Comparison of ENCODE assay signal across 10 cellular contexts in the genomic region with DNA sequence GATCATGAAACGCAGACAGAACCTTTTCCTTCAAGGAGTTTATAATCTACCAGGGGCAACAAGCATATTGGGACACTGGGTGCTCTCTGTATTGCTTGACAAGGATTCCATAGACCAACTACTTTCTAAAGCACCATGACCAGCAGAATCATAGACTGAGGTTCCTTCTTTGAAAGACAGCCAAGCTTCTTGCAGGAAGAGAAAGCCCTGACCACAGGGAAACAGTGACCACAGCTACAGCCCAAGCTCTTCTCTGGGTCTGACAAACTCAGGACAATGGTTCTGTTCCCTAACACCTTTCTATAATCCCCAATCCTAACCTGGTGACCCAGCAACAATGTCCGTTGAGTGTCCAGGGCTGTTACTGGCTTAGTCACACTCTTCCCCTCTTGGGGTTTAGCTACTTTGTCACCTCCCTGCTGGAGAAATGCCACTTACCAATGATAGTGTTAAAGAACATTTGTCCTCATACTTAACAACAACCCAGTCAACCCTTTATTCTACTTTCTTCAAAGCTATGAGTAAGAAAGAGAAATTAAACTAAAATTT.
"Had no signal": no experiment of that assay in that cellular context is flagged by ENCODE, and none has a peak within 500 bp of the region (broad histone marks: within the 10 kb centered on the region; RNA-seq: fewer than 3 reads in every experiment).

No MANE protein-coding gene starts in this region.

- DNase-seq: activated CD4-positive, alpha-beta T cell treated with anti-CD3 and anti-CD28 coated beads, Interleukin-2, amount 50 U/mL, for 4 hours; activated T-cell treated with anti-CD3 and anti-CD28 coated beads, Interleukin-2, amount 50 U/mL, for 1 hour; body of pancreas; dermis blood vessel endothelial cell; left colon; occipital lobe; psoas muscle; stimulated activated CD4-positive, alpha-beta T cell treated with anti-CD3 and anti-CD28 coated beads, Interleukin-4, amount 100 ng/mL, for 24 hours had no signal

- H3K27ac ChIP-seq: body of pancreas, psoas muscle had no signal

- H3K27me3 ChIP-seq: body of pancreas had no signal

- H3K9me3 ChIP-seq: body of pancreas, psoas muscle had no signal

- ATAC-seq: activated CD4-positive, CD25-positive, alpha-beta regulatory T cell treated with anti-CD3 and anti-CD28 coated beads, Interleukin-2, amount 50 U/mL, for 24 hours; body of pancreas; esophagus mucosa; left colon; psoas muscle had no signal

- H3K4me3 ChIP-seq: body of pancreas, psoas muscle had no signal
